ENCODE assay signal across 15 cellular contexts in genomic region chr11:65077466-65077865, GRCh38. TPM values are rescaled to one million over a fixed set of nuclear protein-coding genes. Genes with fewer than 3 reads are reported as not detected.
DNase-seq lines count a peak whose midpoint lies in the region; ATAC-seq and TF ChIP-seq lines count a peak whose summit lies in the region.
"Had no signal": no experiment of that assay in that cellular context is flagged by ENCODE, and none has a peak within 500 bp of the region (broad histone marks: within the 10 kb centered on the region; RNA-seq: fewer than 3 reads in every experiment).

No MANE protein-coding gene starts in this region.

- POLR2A ChIA-PET in activated CD4-positive, alpha-beta T cell treated with anti-CD3 and anti-CD28 coated beads, Interleukin-2, amount 10 ng/mL, durations not matched to agents 7 days and 5 days (lab: Charles Lee): no interaction called here

- no peaks in the 10 kb centered on the region for H3K9me3 Mint-ChIP-seq in activated CD4-positive, alpha-beta T cell treated with anti-CD3 and anti-CD28 coated beads, Interleukin-2, amount 10 ng/mL, durations not matched to agents 7 days and 5 days
- H3K9me3 Mint-ChIP-seq: activated T-cell treated with anti-CD3 and anti-CD28 coated beads, Interleukin-2, amount 50 U/mL, for 72 hours; nephron progenitor cell had no signal

- H4K8ac ChIP-seq in mesendoderm (ENCODE audit: low read depth, low read length): no peak overlapping the region

- peaks cover 20% of the 10 kb centered on the region; the same call in 1 of the 2 replicates for H3K36me3 ChIP-seq in Loucy (ENCODE audit: insufficient read depth, low read length)
- peaks cover 21% of the 10 kb centered on the region for H3K36me3 ChIP-seq in mesendoderm (ENCODE audit: control insufficient read depth, insufficient read depth, low read length)
- peaks cover 39% of the 10 kb centered on the region for H3K36me3 ChIP-seq in H7 (replicated peaks; ENCODE audit: control insufficient read depth, insufficient read depth, low read length)
- H3K36me3 ChIP-seq: tibial nerve had no signal

- peaks cover 50% of the 10 kb centered on the region for H3K36me3 Mint-ChIP-seq in activated CD4-positive, alpha-beta T cell treated with anti-CD3 and anti-CD28 coated beads, Interleukin-2, amount 10 ng/mL, durations not matched to agents 7 days and 5 days (ENCODE audit: low read depth)

- peak overlapping the region; percentile 51 for H3K4me3 ChIP-seq in Loucy (ENCODE audit: low read length, poor library complexity, severe bottlenecking)
- H3K4me3 ChIP-seq in mesendoderm (ENCODE audit: low read length): no peak overlapping the region
- H3K4me3 ChIP-seq in H7 (ENCODE audit: insufficient read depth, low read depth, low read length): no peak overlapping the region
- H3K4me3 ChIP-seq: lung, tibial nerve had no signal

- peaks cover 24% of the 10 kb centered on the region for H3K4me1 ChIP-seq in Loucy (ENCODE audit: insufficient read depth, low read length, poor library complexity, severe bottlenecking)
- no peaks in the 10 kb centered on the region for H3K4me1 ChIP-seq in mesendoderm (ENCODE audit: control insufficient read depth, low read depth, low read length)
- H3K4me1 ChIP-seq: tibial nerve had no signal

- no peaks in the 10 kb centered on the region for H3K9me2 ChIP-seq in Loucy (replicated peaks; ENCODE audit: low read depth, low read length)

- no peaks in the 10 kb centered on the region for H3K9me3 ChIP-seq in Loucy (ENCODE audit: insufficient read depth, low read depth, low read length)
- H3K9me3 ChIP-seq: tibial nerve had no signal

- H2AK5ac ChIP-seq in mesendoderm (ENCODE audit: low read length): no peak overlapping the region

- H3K79me2 ChIP-seq in Loucy (ENCODE audit: insufficient read depth, low read length) (peaks cover 65% of the 10 kb centered on the region), mesendoderm (ENCODE audit: control insufficient read depth, insufficient read depth, low read length) (peaks cover 21% of the 10 kb centered on the region)

- WGBS in mesendoderm (ENCODE audit: extremely low coverage, insufficient coverage, low lambda C conversion rate): no CpG with 5 or more reads among the region's 4 CpGs

- no peak overlapping the region for H3K23ac ChIP-seq in mesendoderm (ENCODE audit: low read length)

- H3K4me1 Mint-ChIP-seq in activated CD4-positive, alpha-beta T cell treated with anti-CD3 and anti-CD28 coated beads, Interleukin-2, amount 10 ng/mL, durations not matched to agents 7 days and 5 days: peaks cover 45% of the 10 kb centered on the region

- H3K4me3 Mint-ChIP-seq in activated CD4-positive, alpha-beta T cell treated with anti-CD3 and anti-CD28 coated beads, Interleukin-2, amount 10 ng/mL, durations not matched to agents 7 days and 5 days: no peak overlapping the region
- H3K4me3 Mint-ChIP-seq: nephron progenitor cell had no signal

- no peak overlapping the region for H2BK15ac ChIP-seq in mesendoderm (replicated peaks; ENCODE audit: low read depth)

- peaks cover 23% of the 10 kb centered on the region for H3K79me1 ChIP-seq in mesendoderm (ENCODE audit: low read length)

- H3K27me3 ChIP-seq in Loucy (ENCODE audit: insufficient read depth, low read length, poor library complexity, severe bottlenecking) (no peaks in the 10 kb centered on the region), mesendoderm (ENCODE audit: insufficient read depth, low read length, poor library complexity) (no peaks in the 10 kb centered on the region), H7 (ENCODE audit: control insufficient read depth, insufficient read depth, low read length) (no peaks in the 10 kb centered on the region)
- H3K27me3 ChIP-seq: tibial nerve had no signal

- H3K56ac ChIP-seq in mesendoderm (ENCODE audit: low read length): no peak overlapping the region

- H3K27ac Mint-ChIP-seq in activated CD4-positive, alpha-beta T cell treated with anti-CD3 and anti-CD28 coated beads, Interleukin-2, amount 10 ng/mL, durations not matched to agents 7 days and 5 days: peak overlapping the region; percentile 50

- H3K9ac ChIP-seq in Loucy (ENCODE audit: low read depth, low read length, poor library complexity, severe bottlenecking) (peak overlapping the region; percentile 18), mesendoderm (ENCODE audit: low read length) (no peak overlapping the region)

- no peak overlapping the region for H2BK5ac ChIP-seq in mesendoderm (ENCODE audit: low read length)

- no peak overlapping the region for H3K18ac ChIP-seq in mesendoderm (ENCODE audit: low read length)

- CTCF ChIA-PET in activated CD4-positive, alpha-beta T cell treated with anti-CD3 and anti-CD28 coated beads, Interleukin-2, amount 10 ng/mL, durations not matched to agents 7 days and 5 days (lab: Charles Lee): interaction anchor here (1.2 to 2.5 kb wide), 4 partner anchors 18 to 267 kb away, joined by 3 to 6 read pairs (median 4); partner anchors contain the start of gene MEN1

- H4K5ac ChIP-seq in mesendoderm (ENCODE audit: low read length): no peak overlapping the region

- ATAC-seq in HG03039 (IDR thresholded peaks at IDR 0.05; ENCODE audit: unreplicated experiment): no peak

- no peak overlapping the region for H2BK120ac ChIP-seq in mesendoderm (ENCODE audit: low read depth, low read length)

- no peak overlapping the region for H3K27ac ChIP-seq in mesendoderm (ENCODE audit: low read depth, low read length)
- H3K27ac ChIP-seq: tibial nerve had no signal

- H3K4ac ChIP-seq in mesendoderm (ENCODE audit: low read depth, low read length): no peak overlapping the region

- no peak overlapping the region for H2AFZ ChIP-seq in Loucy (ENCODE audit: low read length)

- DNase-seq in activated CD4-positive, alpha-beta T cell treated with anti-CD3 and anti-CD28 coated beads, Interleukin-2, amount 10 ng/mL, durations not matched to agents 7 days and 5 days: no peak
- no peak for DNase-seq in activated CD4-positive, alpha-beta T cell treated with anti-CD3 and anti-CD28 coated beads for 4 hours
- DNase-seq in SW480 (ENCODE audit: low spot score) (peak; percentile 20), mesendoderm (peak; percentile 28), NCI-H2196 treated with DMSO at 0.1 percent for 48 hours (lab: John Stamatoyannopoulos, UW; ENCODE audit: unreplicated experiment) (no peak), H7 (no peak)
- DNase-seq: amygdala, COR-L47, NCI-H510A had no signal

- H4K20me1 ChIP-seq in Loucy (ENCODE audit: insufficient read depth, low read length, poor library complexity, severe bottlenecking): peaks cover 19% of the 10 kb centered on the region

- H3F3A ChIP-seq in Loucy (ENCODE audit: low read depth): no peaks in the 10 kb centered on the region

- peak overlapping the region; percentile 68 for H3K4me2 ChIP-seq in Loucy (ENCODE audit: low read depth, low read length, poor library complexity, severe bottlenecking)
- no peak overlapping the region for H3K4me2 ChIP-seq in mesendoderm (ENCODE audit: low read length)

- no peak; the same call in 1 of the 2 replicates for TF ChIP-seq CTCF in Loucy (conservative IDR thresholded peaks at IDR 0.05; ENCODE audit: low read length)

- H3K27me3 Mint-ChIP-seq in activated CD4-positive, alpha-beta T cell treated with anti-CD3 and anti-CD28 coated beads, Interleukin-2, amount 10 ng/mL, durations not matched to agents 7 days and 5 days: no peaks in the 10 kb centered on the region

RNA-seq across cellular contexts. Expression of gene CDCA5, which starts 6.4 kb away (rescaled TPM):
- 100 to 1,000 TPM; 105 to 109 TPM for total RNA-seq in activated CD4-positive, alpha-beta T cell treated with anti-CD3 and anti-CD28 coated beads, Interleukin-2, amount 10 ng/mL, durations not matched to agents 7 days and 5 days
- polyA plus RNA-seq in mesendoderm (2013, experiment 1 of 2): 61.4 TPM
- 60.2 TPM for polyA plus RNA-seq in mesendoderm (2013, experiment 2 of 2)
- total RNA-seq in H7 (2014; rRNA removed; shearing (Covaris generic)): 83.8 and 88.7 TPM in 2 replicates

RNA-seq across cellular contexts. Expression of gene ZFPL1, which starts 6.6 kb away (rescaled TPM):
- total RNA-seq in activated CD4-positive, alpha-beta T cell treated with anti-CD3 and anti-CD28 coated beads, Interleukin-2, amount 10 ng/mL, durations not matched to agents 7 days and 5 days: 10 to 100 TPM; 27.2 to 29.8 TPM
- polyA plus RNA-seq in mesendoderm (2013, experiment 1 of 2): 34.8 TPM
- 34.4 TPM for polyA plus RNA-seq in mesendoderm (2013, experiment 2 of 2)
- total RNA-seq in H7 (2014; rRNA removed; shearing (Covaris generic)): 53.8 and 55.3 TPM in 2 replicates

RNA-seq across cellular contexts. Expression of gene VPS51, which starts 18.5 kb away (rescaled TPM):
- 100 to 1,000 TPM; 146 to 148 TPM for total RNA-seq in activated CD4-positive, alpha-beta T cell treated with anti-CD3 and anti-CD28 coated beads, Interleukin-2, amount 10 ng/mL, durations not matched to agents 7 days and 5 days
- polyA plus RNA-seq in mesendoderm (2013, experiment 1 of 2): 48.2 TPM
- 46.6 TPM for polyA plus RNA-seq in mesendoderm (2013, experiment 2 of 2)
- 162 and 186 TPM in 2 replicates for total RNA-seq in H7 (2014; rRNA removed; shearing (Covaris generic))

RNA-seq across cellular contexts. Expression of gene NAALADL1, which starts 19.1 kb away (rescaled TPM):
- total RNA-seq in activated CD4-positive, alpha-beta T cell treated with anti-CD3 and anti-CD28 coated beads, Interleukin-2, amount 10 ng/mL, durations not matched to agents 7 days and 5 days: 1 to 10 TPM; 6.3 to 7.3 TPM
- 1.3 TPM for polyA plus RNA-seq in mesendoderm (2013, experiment 1 of 2)
- 1.4 TPM for polyA plus RNA-seq in mesendoderm (2013, experiment 2 of 2)
- total RNA-seq in H7 (2014; rRNA removed; shearing (Covaris generic)): 1.4 and 2.4 TPM in 2 replicates

RNA-seq across cellular contexts. Expression of gene TM7SF2, which starts 34.2 kb away (rescaled TPM):
- 10 to 100 TPM; 26.1 to 27.7 TPM for total RNA-seq in activated CD4-positive, alpha-beta T cell treated with anti-CD3 and anti-CD28 coated beads, Interleukin-2, amount 10 ng/mL, durations not matched to agents 7 days and 5 days
- polyA plus RNA-seq in mesendoderm (2013, experiment 1 of 2): 24.5 TPM
- polyA plus RNA-seq in mesendoderm (2013, experiment 2 of 2): 25.2 TPM
- total RNA-seq in H7 (2014; rRNA removed; shearing (Covaris generic)): 31.9 and 45.2 TPM in 2 replicates

Comparison
In these comparisons a context has a peak if more than half of its experiments do, and no peak if none do; other contexts are left out.
1. DNase-seq: peak in SW480 (single experiment) and mesendoderm (single experiment); none in activated CD4-positive, alpha-beta T cell treated with anti-CD3 and anti-CD28 coated beads, Interleukin-2, amount 10 ng/mL, durations not matched to agents 7 days and 5 days (single experiment), activated CD4-positive, alpha-beta T cell treated with anti-CD3 and anti-CD28 coated beads for 4 hours (0 of 2), NCI-H2196 treated with DMSO at 0.1 percent for 48 hours (single experiment) and H7 (single experiment).